Comparison of ENCODE assay signal across 24 cellular contexts in the genomic region with DNA sequence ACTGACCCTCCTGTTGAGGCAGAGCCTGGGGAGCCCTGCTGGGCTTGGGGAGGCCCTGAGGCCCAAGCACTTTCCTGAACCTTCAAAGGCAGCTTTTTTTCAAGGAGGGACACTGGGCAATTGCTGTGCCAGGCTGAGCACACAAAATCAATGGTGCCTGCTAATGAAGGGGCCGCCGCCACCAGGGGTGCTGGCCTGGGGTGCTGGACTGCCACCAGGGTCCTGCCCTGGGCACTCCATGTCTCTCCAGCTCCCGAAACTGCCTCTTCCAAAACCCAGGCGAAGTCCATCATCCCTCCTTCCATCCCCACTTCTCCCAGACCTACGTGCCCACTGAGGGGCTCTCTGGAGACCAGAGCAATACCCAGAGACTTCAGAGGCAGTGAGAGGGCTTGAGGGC.
"Had no signal": no experiment of that assay in that cellular context is flagged by ENCODE, and none has a peak within 500 bp of the region (broad histone marks: within the 10 kb centered on the region; RNA-seq: fewer than 3 reads in every experiment).

No MANE protein-coding gene starts in this region.

- H3K4me1 ChIP-seq: left lung, pancreas, right atrium auricular region, testis, thyroid gland had no signal

- H3K36me3 Mint-ChIP-seq: mesothelial cell of epicardium; stimulated activated naive B cell treated with anti-CD40 and anti-IgM and Interleukin-4, amounts not matched to agents 10 μg/mL and 1 μg/mL and 100 μg/mL, for 72 hours had no signal

- H3K27me3 ChIP-seq: pancreas, right atrium auricular region, right lobe of liver, testis, thyroid gland, transverse colon, upper lobe of left lung had no signal

- DNase-seq: hippocampal formation; left lung; mesendoderm; naive B cell; natural killer cell; nucleus accumbens; right lobe of liver; stimulated activated CD4-positive, alpha-beta T cell treated with anti-CD3 and anti-CD28 coated beads, Interleukin-12 subunit alpha, Interleukin-12 subunit beta, amount 100 ng/mL, for 4 hours; stimulated activated CD4-positive, alpha-beta T cell treated with anti-CD3 and anti-CD28 coated beads, Interleukin-15, amount 100 ng/mL, for 24 hours; stimulated activated CD4-positive, alpha-beta T cell treated with anti-CD3 and anti-CD28 coated beads, Interleukin-2, amount 100 ng/mL, for 24 hours; stimulated activated CD4-positive, alpha-beta T cell treated with anti-CD3 and anti-CD28 coated beads, Interleukin-4, amount 100 ng/mL, for 1 hour; stimulated activated naive B cell treated with anti-CD40 and anti-IgM and Interleukin-4, amounts not matched to agents 10 μg/mL and 1 μg/mL and 100 μg/mL, for 72 hours; stimulated activated naive CD8-positive, alpha-beta T cell treated with anti-CD3 and anti-CD28 coated beads, Interleukin-15, Interleukin-2, amounts not matched to agents 100 U/mL and 50 U/mL, for 24 hours; stomach; testis; thyroid gland; transverse colon; upper lobe of left lung had no signal

- H3K27ac Mint-ChIP-seq: mesothelial cell of epicardium; naive B cell; natural killer cell; progenitor cell of endocrine pancreas; stimulated activated naive B cell treated with anti-CD40 and anti-IgM and Interleukin-4, amounts not matched to agents 10 μg/mL and 1 μg/mL and 100 μg/mL, for 72 hours had no signal

- H3K36me3 ChIP-seq: left lung, pancreas, right atrium auricular region, right lobe of liver, stomach, thyroid gland, transverse colon, upper lobe of left lung had no signal

- H3K27ac ChIP-seq: left lung, pancreas, right atrium auricular region, right lobe of liver, stomach, testis, thyroid gland, transverse colon, upper lobe of left lung had no signal

- H3K4me3 Mint-ChIP-seq: mesothelial cell of epicardium; naive B cell; natural killer cell; stimulated activated naive B cell treated with anti-CD40 and anti-IgM and Interleukin-4, amounts not matched to agents 10 μg/mL and 1 μg/mL and 100 μg/mL, for 72 hours had no signal

- H3K9me3 ChIP-seq: pancreas, right atrium auricular region, right lobe of liver, testis, thyroid gland, upper lobe of left lung had no signal

- H3K4me3 ChIP-seq: left lung, lung, pancreas, right atrium auricular region, right lobe of liver, smooth muscle cell, stomach, testis, thyroid gland, transverse colon, upper lobe of left lung had no signal

- H3K4me1 Mint-ChIP-seq: mesothelial cell of epicardium, naive B cell, natural killer cell had no signal
